ENCODE assay signal across 1 cellular context in genomic region chr10:7359954-7360353, GRCh38.
A peak's percentile ranks its signal among the peaks of the same experiment; 100 is the strongest.
TF ChIP-seq lines count a peak whose summit lies in the region.

No MANE protein-coding gene starts in this region.

TF ChIP-seq in A549, 52 proteins besides CTCF, POLR2A, EP300 and RAD21 (continued from another document):
- no peak for TF ChIP-seq HMGXB4 (CRISPR knock-in tag; IDR thresholded peaks at IDR 0.05; ENCODE audit: borderline replicate concordance)
- TF ChIP-seq KDM1A (IDR thresholded peaks at IDR 0.05; ENCODE audit: low read depth): no peak
- TF ChIP-seq TFCP2L1 (CRISPR knock-in tag; IDR thresholded peaks at IDR 0.05): no peak
- TF ChIP-seq MAX (IDR thresholded peaks at IDR 0.05): peak; percentile 25; the same call in 1 of the 2 replicates
- no peak for TF ChIP-seq HDAC2 (IDR thresholded peaks at IDR 0.05)
- TF ChIP-seq MYC (IDR thresholded peaks at IDR 0.05; ENCODE audit: borderline replicate concordance, low read length): no peak
- peak; percentile 33; the same call in 1 of the 2 replicates for TF ChIP-seq JUNB (IDR thresholded peaks at IDR 0.05)
- TF ChIP-seq KDM5A (IDR thresholded peaks at IDR 0.05): no peak
